In the genomic region with DNA sequence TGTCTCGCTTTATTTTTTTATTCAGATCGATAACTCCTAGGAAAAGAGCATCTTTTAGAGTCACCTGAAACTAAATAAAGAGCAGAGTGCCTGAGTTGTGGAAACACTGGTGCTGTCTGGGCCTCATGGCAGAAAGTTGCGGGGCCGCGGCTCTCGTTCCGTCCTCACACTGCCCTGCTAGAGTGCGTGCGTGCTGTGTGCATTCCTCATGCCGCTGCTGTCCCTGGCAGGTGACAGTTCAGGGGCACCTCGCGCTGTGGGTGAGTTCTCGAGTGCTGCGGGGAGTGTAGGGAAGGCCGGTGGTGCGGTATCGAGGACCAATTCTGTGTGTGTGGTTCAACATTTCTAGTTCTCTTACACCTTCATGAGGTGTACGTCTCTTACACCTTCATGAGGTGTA, we compare ENCODE assay signal across 15 cellular contexts.
DNase-seq lines count a peak whose midpoint lies in the region; ATAC-seq and TF ChIP-seq lines count a peak whose summit lies in the region.
"Had no signal": no experiment of that assay in that cellular context is flagged by ENCODE, and none has a peak within 500 bp of the region (broad histone marks: within the 10 kb centered on the region; RNA-seq: fewer than 3 reads in every experiment).

No MANE protein-coding gene starts in this region.

- H3K4me3 ChIP-seq in HEK293 (ENCODE audit: low read depth, low read length) (no peak overlapping the region), body of pancreas (no peak overlapping the region)
- H3K4me3 ChIP-seq: GM23248 had no signal

- no peaks in the 10 kb centered on the region for H3K9me3 ChIP-seq in CD4-positive, alpha-beta T cell (ENCODE audit: control insufficient read depth, low read length)
- H3K9me3 ChIP-seq in HEK293 (ENCODE audit: control insufficient read depth, insufficient read depth, low read depth, low read length) (no peaks in the 10 kb centered on the region), body of pancreas (no peaks in the 10 kb centered on the region)
- H3K9me3 ChIP-seq: Caco-2 had no signal

- H3K36me3 Mint-ChIP-seq in CD4-positive, alpha-beta T cell (ENCODE audit: low read depth) = peaks cover 13% of the 10 kb centered on the region
- H3K36me3 Mint-ChIP-seq in glutamatergic neuron (ENCODE audit: unreplicated experiment) = no peaks in the 10 kb centered on the region

- POLR2A ChIA-PET in CD4-positive, alpha-beta T cell (lab: Charles Lee) = no interaction called here
- POLR2A ChIA-PET in HEK293 (lab: Yijun Ruan, JAX) = no interaction called here

- H3K36me3 ChIP-seq in HEK293 (ENCODE audit: control insufficient read depth in 2 of 2, insufficient read depth in 1 of 2, low read length in 2 of 2) (peaks cover 0 to 8% of the 10 kb centered on the region in 2 experiments; a peak in 2 of 3 replicates), body of pancreas (replicated peaks in 1 of 2; ENCODE audit: insufficient read depth in 1 of 2, low read depth in 2 of 2) (no peaks in the 10 kb centered on the region)

- H3K4me1 Mint-ChIP-seq in CD4-positive, alpha-beta T cell (ENCODE audit: low read depth) = peaks cover 56% of the 10 kb centered on the region
- H3K4me1 Mint-ChIP-seq in glutamatergic neuron (ENCODE audit: low read depth, unreplicated experiment) = peaks cover 30% of the 10 kb centered on the region

- no peak for TF ChIP-seq POLR2A in body of pancreas (IDR thresholded peaks at IDR 0.05)

- WGBS in body of pancreas, 2 donors = 91 to 94% methylated on average over 18 of the region's 18 CpGs

- H3K9me3 Mint-ChIP-seq in CD4-positive, alpha-beta T cell = no peaks in the 10 kb centered on the region
- H3K9me3 Mint-ChIP-seq in glutamatergic neuron (ENCODE audit: unreplicated experiment) = peaks cover 5% of the 10 kb centered on the region
- H3K9me3 Mint-ChIP-seq: CD8-positive, alpha-beta memory T cell had no signal

- no peaks in the 10 kb centered on the region for H3K27me3 Mint-ChIP-seq in CD4-positive, alpha-beta T cell
- H3K27me3 Mint-ChIP-seq in glutamatergic neuron (ENCODE audit: unreplicated experiment) = peaks cover 4% of the 10 kb centered on the region
- H3K27me3 Mint-ChIP-seq: B cell; CD8-positive, alpha-beta memory T cell had no signal

- no peak for ATAC-seq in CD4-positive, alpha-beta T cell (ENCODE audit: poor library complexity)
- no peak for ATAC-seq in HG03280 (IDR thresholded peaks at IDR 0.05; ENCODE audit: unreplicated experiment)
- ATAC-seq in body of pancreas = no peak

- H3K27me3 ChIP-seq in CD4-positive, alpha-beta T cell (ENCODE audit: control insufficient read depth, insufficient read depth, low read length) = no peaks in the 10 kb centered on the region
- H3K27me3 ChIP-seq in body of pancreas = no peaks in the 10 kb centered on the region

- H3K4me1 ChIP-seq in HEK293 (ENCODE audit: control insufficient read depth, insufficient read depth, low read length) = peaks cover 13% of the 10 kb centered on the region
- no peaks in the 10 kb centered on the region for H3K4me1 ChIP-seq in body of pancreas
- H3K4me1 ChIP-seq: Caco-2 had no signal

- DNase-seq in CD4-positive, alpha-beta T cell = no peak
- DNase-seq in glutamatergic neuron = no peak
- peak; percentile 71 for DNase-seq in posterior vena cava (ENCODE audit: low spot score)
- DNase-seq in activated CD8-positive, alpha-beta memory T cell treated with anti-CD3 and anti-CD28 coated beads for 24 hours = no peak
- DNase-seq in body of pancreas = no peak
- DNase-seq: C1 segment of cervical spinal cord; Caco-2; CD8-positive, alpha-beta memory T cell; GM23248; H7; KBM-7 had no signal

- H3K4me3 Mint-ChIP-seq in CD4-positive, alpha-beta T cell = no peak overlapping the region
- peak overlapping the region; percentile 42 for H3K4me3 Mint-ChIP-seq in glutamatergic neuron (ENCODE audit: unreplicated experiment)
- H3K4me3 Mint-ChIP-seq: B cell; CD8-positive, alpha-beta memory T cell had no signal

- no peak for TF ChIP-seq CTCF in CD4-positive, alpha-beta T cell (IDR thresholded peaks at IDR 0.05)
- no peak for TF ChIP-seq CTCF in HEK293 (tag by site-specific recombination; IDR thresholded peaks at IDR 0.05)
- no peak for TF ChIP-seq CTCF in glutamatergic neuron (IDR thresholded peaks at IDR 0.05; ENCODE audit: partially characterized antibody, unreplicated experiment)
- no peak for TF ChIP-seq CTCF in body of pancreas (IDR thresholded peaks at IDR 0.05)

- intact Hi-C loops in CD4-positive, alpha-beta T cell (cut with DNase I, micrococcal nuclease) = no loop called here
- intact Hi-C loops in posterior vena cava (cut with DNase I) = no loop called here
- intact Hi-C loops in body of pancreas (cut with DNase I) = no loop called here

- H3K27ac Mint-ChIP-seq in CD4-positive, alpha-beta T cell = peak overlapping the region; percentile 91
- no peak overlapping the region for H3K27ac Mint-ChIP-seq in glutamatergic neuron (ENCODE audit: unreplicated experiment)
- H3K27ac Mint-ChIP-seq: B cell had no signal

- H3K27ac ChIP-seq in CD4-positive, alpha-beta T cell (ENCODE audit: low read depth, low read length) = no peak overlapping the region
- no peak overlapping the region; the same call in 1 of the 2 replicates for H3K27ac ChIP-seq in HEK293 (ENCODE audit: extremely low read depth, low read depth, low read length)
- H3K27ac ChIP-seq in body of pancreas = no peak overlapping the region
- H3K27ac ChIP-seq: GM23248, HL-60 had no signal

- CTCF ChIA-PET in CD4-positive, alpha-beta T cell (lab: Charles Lee) = no interaction called here
- CTCF ChIA-PET in HEK293 (lab: Yijun Ruan, JAX) = no interaction called here

TF ChIP-seq in HEK293, 187 proteins besides CTCF, POLR2A, EP300 and RAD21:
- TF ChIP-seq, protein P1, sequence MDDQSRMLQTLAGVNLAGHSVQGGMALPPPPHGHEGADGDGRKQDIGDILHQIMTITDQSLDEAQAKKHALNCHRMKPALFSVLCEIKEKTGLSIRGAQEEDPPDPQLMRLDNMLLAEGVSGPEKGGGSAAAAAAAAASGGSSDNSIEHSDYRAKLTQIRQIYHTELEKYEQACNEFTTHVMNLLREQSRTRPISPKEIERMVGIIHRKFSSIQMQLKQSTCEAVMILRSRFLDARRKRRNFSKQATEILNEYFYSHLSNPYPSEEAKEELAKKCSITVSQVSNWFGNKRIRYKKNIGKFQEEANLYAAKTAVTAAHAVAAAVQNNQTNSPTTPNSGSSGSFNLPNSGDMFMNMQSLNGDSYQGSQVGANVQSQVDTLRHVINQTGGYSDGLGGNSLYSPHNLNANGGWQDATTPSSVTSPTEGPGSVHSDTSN (CRISPR knock-in tag; IDR thresholded peaks at IDR 0.05) = no peak
- TF ChIP-seq ZNF133 (tag by site-specific recombination; IDR thresholded peaks at IDR 0.05) = 0 out of 2 replicates have a peak, but pooled peaks have one; percentile 28
